ENCODE assay signal across 2 cellular contexts in the genomic region with DNA sequence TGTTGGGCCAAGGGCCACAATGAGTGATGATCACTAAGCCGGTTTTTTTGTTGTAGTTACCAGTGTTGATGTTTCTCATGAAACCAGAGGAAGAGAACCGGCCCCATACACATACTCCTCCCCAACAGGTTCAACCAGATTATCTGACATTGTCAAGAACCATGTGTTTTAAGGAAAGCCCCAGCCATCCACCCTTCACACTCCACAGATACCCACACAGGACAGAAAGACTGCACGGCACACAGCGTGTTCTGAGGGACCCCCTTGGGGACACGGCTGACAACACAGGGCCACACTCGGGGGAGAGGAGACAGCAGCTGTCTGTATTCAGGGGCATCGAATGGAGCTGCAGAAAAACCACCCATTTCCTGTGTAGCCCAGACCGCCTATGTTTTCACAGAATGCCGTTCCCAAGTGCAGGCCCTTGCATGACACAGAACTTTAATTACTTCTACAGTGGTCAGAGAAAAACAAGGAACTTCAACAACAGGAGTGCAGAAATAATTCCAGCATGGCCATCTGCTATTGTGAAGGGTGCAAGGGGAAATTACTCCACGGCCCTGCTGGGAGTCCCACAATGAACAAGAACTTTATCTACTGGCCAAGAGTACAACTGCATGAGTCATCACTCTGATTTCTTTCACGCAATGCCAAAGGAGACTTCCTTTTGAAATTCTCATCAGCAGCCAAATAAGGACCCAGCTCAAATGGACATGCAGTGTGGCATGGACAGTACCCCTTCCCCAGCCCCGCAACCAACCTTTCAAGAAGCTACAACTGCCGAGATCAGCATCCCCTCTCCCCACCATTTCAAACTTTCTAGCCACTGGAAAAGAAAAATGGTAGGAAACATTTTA.
TF ChIP-seq lines count a peak whose summit lies in the region.

No MANE protein-coding gene starts in this region.

TF ChIP-seq in SK-N-SH, 30 proteins besides CTCF, POLR2A, EP300 and RAD21 (continued from another document):
- TF ChIP-seq, protein P1, sequence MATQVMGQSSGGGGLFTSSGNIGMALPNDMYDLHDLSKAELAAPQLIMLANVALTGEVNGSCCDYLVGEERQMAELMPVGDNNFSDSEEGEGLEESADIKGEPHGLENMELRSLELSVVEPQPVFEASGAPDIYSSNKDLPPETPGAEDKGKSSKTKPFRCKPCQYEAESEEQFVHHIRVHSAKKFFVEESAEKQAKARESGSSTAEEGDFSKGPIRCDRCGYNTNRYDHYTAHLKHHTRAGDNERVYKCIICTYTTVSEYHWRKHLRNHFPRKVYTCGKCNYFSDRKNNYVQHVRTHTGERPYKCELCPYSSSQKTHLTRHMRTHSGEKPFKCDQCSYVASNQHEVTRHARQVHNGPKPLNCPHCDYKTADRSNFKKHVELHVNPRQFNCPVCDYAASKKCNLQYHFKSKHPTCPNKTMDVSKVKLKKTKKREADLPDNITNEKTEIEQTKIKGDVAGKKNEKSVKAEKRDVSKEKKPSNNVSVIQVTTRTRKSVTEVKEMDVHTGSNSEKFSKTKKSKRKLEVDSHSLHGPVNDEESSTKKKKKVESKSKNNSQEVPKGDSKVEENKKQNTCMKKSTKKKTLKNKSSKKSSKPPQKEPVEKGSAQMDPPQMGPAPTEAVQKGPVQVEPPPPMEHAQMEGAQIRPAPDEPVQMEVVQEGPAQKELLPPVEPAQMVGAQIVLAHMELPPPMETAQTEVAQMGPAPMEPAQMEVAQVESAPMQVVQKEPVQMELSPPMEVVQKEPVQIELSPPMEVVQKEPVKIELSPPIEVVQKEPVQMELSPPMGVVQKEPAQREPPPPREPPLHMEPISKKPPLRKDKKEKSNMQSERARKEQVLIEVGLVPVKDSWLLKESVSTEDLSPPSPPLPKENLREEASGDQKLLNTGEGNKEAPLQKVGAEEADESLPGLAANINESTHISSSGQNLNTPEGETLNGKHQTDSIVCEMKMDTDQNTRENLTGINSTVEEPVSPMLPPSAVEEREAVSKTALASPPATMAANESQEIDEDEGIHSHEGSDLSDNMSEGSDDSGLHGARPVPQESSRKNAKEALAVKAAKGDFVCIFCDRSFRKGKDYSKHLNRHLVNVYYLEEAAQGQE (IDR thresholded peaks at IDR 0.05; ENCODE audit: low read depth, low read length), result 0 out of 2 replicates have a peak, but pooled peaks have one; percentile 22
- TF ChIP-seq TCF12 (IDR thresholded peaks at IDR 0.05) (peak; percentile 70), POLR2AphosphoS5 (IDR thresholded peaks at IDR 0.05; ENCODE audit: low read depth, low read length) (peak; percentile 74), MXI1 (IDR thresholded peaks at IDR 0.05; ENCODE audit: low read depth, low read length) (peak; percentile 19; the same call in 1 of the 2 replicates), GABPA (IDR thresholded peaks at IDR 0.05; ENCODE audit: low read depth) (no peak), RXRA (IDR thresholded peaks at IDR 0.05; ENCODE audit: borderline replicate concordance, low read depth) (0 out of 2 replicates have a peak, but pooled peaks have one; percentile 7)
- TF ChIP-seq, protein P2, sequence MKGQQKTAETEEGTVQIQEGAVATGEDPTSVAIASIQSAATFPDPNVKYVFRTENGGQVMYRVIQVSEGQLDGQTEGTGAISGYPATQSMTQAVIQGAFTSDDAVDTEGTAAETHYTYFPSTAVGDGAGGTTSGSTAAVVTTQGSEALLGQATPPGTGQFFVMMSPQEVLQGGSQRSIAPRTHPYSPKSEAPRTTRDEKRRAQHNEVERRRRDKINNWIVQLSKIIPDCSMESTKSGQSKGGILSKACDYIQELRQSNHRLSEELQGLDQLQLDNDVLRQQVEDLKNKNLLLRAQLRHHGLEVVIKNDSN (IDR thresholded peaks at IDR 0.05; ENCODE audit: borderline replicate concordance, low read depth), result no peak

TF ChIP-seq in K562, 482 proteins besides CTCF, POLR2A, EP300 and RAD21 (continued from another document and continues in another):
- TF ChIP-seq FOXJ2 (tag; IDR thresholded peaks at IDR 0.05), result peak; percentile 39; the same call in 1 of the 2 replicates
- 0 out of 2 replicates have a peak, but pooled peaks have one; percentile 40 for TF ChIP-seq NR1H2 (CRISPR knock-in tag; IDR thresholded peaks at IDR 0.05)
- TF ChIP-seq SUPT5H (IDR thresholded peaks at IDR 0.05), result no peak
- no peak for TF ChIP-seq NELFE (IDR thresholded peaks at IDR 0.05; ENCODE audit: insufficient read depth, insufficient read length)
- no peak for TF ChIP-seq ERF (CRISPR knock-in tag; IDR thresholded peaks at IDR 0.05)
- TF ChIP-seq TEAD4 (IDR thresholded peaks at IDR 0.05; ENCODE audit: low read length), result peak; percentile 55
- no peak for TF ChIP-seq TEAD4 (CRISPR knock-in tag; IDR thresholded peaks at IDR 0.05; ENCODE audit: borderline replicate concordance)
- no peak for TF ChIP-seq TGIF2 (CRISPR knock-in tag; IDR thresholded peaks at IDR 0.05)
- TF ChIP-seq, protein P3, sequence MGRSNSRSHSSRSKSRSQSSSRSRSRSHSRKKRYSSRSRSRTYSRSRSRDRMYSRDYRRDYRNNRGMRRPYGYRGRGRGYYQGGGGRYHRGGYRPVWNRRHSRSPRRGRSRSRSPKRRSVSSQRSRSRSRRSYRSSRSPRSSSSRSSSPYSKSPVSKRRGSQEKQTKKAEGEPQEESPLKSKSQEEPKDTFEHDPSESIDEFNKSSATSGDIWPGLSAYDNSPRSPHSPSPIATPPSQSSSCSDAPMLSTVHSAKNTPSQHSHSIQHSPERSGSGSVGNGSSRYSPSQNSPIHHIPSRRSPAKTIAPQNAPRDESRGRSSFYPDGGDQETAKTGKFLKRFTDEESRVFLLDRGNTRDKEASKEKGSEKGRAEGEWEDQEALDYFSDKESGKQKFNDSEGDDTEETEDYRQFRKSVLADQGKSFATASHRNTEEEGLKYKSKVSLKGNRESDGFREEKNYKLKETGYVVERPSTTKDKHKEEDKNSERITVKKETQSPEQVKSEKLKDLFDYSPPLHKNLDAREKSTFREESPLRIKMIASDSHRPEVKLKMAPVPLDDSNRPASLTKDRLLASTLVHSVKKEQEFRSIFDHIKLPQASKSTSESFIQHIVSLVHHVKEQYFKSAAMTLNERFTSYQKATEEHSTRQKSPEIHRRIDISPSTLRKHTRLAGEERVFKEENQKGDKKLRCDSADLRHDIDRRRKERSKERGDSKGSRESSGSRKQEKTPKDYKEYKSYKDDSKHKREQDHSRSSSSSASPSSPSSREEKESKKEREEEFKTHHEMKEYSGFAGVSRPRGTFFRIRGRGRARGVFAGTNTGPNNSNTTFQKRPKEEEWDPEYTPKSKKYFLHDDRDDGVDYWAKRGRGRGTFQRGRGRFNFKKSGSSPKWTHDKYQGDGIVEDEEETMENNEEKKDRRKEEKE (IDR thresholded peaks at IDR 0.05; ENCODE audit: borderline replicate concordance in 1 of 2, control insufficient read depth in 1 of 2, low read depth in 2 of 2, low read length in 1 of 2), result no peak
- TF ChIP-seq, protein P4, sequence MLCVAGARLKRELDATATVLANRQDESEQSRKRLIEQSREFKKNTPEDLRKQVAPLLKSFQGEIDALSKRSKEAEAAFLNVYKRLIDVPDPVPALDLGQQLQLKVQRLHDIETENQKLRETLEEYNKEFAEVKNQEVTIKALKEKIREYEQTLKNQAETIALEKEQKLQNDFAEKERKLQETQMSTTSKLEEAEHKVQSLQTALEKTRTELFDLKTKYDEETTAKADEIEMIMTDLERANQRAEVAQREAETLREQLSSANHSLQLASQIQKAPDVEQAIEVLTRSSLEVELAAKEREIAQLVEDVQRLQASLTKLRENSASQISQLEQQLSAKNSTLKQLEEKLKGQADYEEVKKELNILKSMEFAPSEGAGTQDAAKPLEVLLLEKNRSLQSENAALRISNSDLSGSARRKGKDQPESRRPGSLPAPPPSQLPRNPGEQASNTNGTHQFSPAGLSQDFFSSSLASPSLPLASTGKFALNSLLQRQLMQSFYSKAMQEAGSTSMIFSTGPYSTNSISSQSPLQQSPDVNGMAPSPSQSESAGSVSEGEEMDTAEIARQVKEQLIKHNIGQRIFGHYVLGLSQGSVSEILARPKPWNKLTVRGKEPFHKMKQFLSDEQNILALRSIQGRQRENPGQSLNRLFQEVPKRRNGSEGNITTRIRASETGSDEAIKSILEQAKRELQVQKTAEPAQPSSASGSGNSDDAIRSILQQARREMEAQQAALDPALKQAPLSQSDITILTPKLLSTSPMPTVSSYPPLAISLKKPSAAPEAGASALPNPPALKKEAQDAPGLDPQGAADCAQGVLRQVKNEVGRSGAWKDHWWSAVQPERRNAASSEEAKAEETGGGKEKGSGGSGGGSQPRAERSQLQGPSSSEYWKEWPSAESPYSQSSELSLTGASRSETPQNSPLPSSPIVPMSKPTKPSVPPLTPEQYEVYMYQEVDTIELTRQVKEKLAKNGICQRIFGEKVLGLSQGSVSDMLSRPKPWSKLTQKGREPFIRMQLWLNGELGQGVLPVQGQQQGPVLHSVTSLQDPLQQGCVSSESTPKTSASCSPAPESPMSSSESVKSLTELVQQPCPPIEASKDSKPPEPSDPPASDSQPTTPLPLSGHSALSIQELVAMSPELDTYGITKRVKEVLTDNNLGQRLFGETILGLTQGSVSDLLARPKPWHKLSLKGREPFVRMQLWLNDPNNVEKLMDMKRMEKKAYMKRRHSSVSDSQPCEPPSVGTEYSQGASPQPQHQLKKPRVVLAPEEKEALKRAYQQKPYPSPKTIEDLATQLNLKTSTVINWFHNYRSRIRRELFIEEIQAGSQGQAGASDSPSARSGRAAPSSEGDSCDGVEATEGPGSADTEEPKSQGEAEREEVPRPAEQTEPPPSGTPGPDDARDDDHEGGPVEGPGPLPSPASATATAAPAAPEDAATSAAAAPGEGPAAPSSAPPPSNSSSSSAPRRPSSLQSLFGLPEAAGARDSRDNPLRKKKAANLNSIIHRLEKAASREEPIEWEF (CRISPR knock-in tag; IDR thresholded peaks at IDR 0.05), result no peak
- TF ChIP-seq, protein P5, sequence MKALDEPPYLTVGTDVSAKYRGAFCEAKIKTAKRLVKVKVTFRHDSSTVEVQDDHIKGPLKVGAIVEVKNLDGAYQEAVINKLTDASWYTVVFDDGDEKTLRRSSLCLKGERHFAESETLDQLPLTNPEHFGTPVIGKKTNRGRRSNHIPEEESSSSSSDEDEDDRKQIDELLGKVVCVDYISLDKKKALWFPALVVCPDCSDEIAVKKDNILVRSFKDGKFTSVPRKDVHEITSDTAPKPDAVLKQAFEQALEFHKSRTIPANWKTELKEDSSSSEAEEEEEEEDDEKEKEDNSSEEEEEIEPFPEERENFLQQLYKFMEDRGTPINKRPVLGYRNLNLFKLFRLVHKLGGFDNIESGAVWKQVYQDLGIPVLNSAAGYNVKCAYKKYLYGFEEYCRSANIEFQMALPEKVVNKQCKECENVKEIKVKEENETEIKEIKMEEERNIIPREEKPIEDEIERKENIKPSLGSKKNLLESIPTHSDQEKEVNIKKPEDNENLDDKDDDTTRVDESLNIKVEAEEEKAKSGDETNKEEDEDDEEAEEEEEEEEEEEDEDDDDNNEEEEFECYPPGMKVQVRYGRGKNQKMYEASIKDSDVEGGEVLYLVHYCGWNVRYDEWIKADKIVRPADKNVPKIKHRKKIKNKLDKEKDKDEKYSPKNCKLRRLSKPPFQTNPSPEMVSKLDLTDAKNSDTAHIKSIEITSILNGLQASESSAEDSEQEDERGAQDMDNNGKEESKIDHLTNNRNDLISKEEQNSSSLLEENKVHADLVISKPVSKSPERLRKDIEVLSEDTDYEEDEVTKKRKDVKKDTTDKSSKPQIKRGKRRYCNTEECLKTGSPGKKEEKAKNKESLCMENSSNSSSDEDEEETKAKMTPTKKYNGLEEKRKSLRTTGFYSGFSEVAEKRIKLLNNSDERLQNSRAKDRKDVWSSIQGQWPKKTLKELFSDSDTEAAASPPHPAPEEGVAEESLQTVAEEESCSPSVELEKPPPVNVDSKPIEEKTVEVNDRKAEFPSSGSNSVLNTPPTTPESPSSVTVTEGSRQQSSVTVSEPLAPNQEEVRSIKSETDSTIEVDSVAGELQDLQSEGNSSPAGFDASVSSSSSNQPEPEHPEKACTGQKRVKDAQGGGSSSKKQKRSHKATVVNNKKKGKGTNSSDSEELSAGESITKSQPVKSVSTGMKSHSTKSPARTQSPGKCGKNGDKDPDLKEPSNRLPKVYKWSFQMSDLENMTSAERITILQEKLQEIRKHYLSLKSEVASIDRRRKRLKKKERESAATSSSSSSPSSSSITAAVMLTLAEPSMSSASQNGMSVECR (CRISPR knock-in tag; IDR thresholded peaks at IDR 0.05), result 0 out of 2 replicates have a peak, but pooled peaks have one; percentile 53
- peak; percentile 95 to 96 for TF ChIP-seq KDM1A (IDR thresholded peaks at IDR 0.05)
- TF ChIP-seq C11orf30 (IDR thresholded peaks at IDR 0.05; ENCODE audit: low read depth), result peak; percentile 85
- peak; percentile 80; the same call in 1 of the 2 replicates for TF ChIP-seq HDAC2 (IDR thresholded peaks at IDR 0.05)
- peak; percentile 34; the same call in 1 of the 2 replicates for TF ChIP-seq MTA3 (IDR thresholded peaks at IDR 0.05; ENCODE audit: borderline replicate concordance)
- no peak for TF ChIP-seq HCFC1 (IDR thresholded peaks at IDR 0.05; ENCODE audit: low read depth, low read length)
- TF ChIP-seq, protein P6, sequence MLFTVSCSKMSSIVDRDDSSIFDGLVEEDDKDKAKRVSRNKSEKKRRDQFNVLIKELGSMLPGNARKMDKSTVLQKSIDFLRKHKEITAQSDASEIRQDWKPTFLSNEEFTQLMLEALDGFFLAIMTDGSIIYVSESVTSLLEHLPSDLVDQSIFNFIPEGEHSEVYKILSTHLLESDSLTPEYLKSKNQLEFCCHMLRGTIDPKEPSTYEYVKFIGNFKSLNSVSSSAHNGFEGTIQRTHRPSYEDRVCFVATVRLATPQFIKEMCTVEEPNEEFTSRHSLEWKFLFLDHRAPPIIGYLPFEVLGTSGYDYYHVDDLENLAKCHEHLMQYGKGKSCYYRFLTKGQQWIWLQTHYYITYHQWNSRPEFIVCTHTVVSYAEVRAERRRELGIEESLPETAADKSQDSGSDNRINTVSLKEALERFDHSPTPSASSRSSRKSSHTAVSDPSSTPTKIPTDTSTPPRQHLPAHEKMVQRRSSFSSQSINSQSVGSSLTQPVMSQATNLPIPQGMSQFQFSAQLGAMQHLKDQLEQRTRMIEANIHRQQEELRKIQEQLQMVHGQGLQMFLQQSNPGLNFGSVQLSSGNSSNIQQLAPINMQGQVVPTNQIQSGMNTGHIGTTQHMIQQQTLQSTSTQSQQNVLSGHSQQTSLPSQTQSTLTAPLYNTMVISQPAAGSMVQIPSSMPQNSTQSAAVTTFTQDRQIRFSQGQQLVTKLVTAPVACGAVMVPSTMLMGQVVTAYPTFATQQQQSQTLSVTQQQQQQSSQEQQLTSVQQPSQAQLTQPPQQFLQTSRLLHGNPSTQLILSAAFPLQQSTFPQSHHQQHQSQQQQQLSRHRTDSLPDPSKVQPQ (CRISPR knock-in tag; IDR thresholded peaks at IDR 0.05; ENCODE audit: borderline replicate concordance), result no peak
- no peak for TF ChIP-seq KDM2B (CRISPR knock-in tag; IDR thresholded peaks at IDR 0.05)
- peak; percentile 19; the same call in 1 of the 2 replicates for TF ChIP-seq MYBL2 (IDR thresholded peaks at IDR 0.05; ENCODE audit: low read depth)
- no peak for TF ChIP-seq MYBL2 (CRISPR knock-in tag; IDR thresholded peaks at IDR 0.05; ENCODE audit: borderline replicate concordance)
- peak; percentile 67 for TF ChIP-seq CBFA2T3 (IDR thresholded peaks at IDR 0.05)
- TF ChIP-seq TAF9B (IDR thresholded peaks at IDR 0.05; ENCODE audit: partially characterized antibody), result peak; percentile 22
- TF ChIP-seq ZFX (CRISPR knock-in tag; IDR thresholded peaks at IDR 0.05), result no peak
- no peak for TF ChIP-seq HMG20A (CRISPR knock-in tag; conservative IDR thresholded peaks at IDR 0.05)
- TF ChIP-seq, protein P7, sequence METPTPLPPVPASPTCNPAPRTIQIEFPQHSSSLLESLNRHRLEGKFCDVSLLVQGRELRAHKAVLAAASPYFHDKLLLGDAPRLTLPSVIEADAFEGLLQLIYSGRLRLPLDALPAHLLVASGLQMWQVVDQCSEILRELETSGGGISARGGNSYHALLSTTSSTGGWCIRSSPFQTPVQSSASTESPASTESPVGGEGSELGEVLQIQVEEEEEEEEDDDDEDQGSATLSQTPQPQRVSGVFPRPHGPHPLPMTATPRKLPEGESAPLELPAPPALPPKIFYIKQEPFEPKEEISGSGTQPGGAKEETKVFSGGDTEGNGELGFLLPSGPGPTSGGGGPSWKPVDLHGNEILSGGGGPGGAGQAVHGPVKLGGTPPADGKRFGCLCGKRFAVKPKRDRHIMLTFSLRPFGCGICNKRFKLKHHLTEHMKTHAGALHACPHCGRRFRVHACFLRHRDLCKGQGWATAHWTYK (CRISPR knock-in tag; IDR thresholded peaks at IDR 0.05), result no peak
- TF ChIP-seq COPS2 (conservative IDR thresholded peaks at IDR 0.05), result no peak
